In genomic region chr3:134251731-134252391, GRCh38 we compare ENCODE assay signal across 10 cellular contexts. TPM values are rescaled to one million over a fixed set of nuclear protein-coding genes. Genes with fewer than 3 reads are reported as not detected.
DNase-seq lines count a peak whose midpoint lies in the region; ATAC-seq, FAIRE-seq and TF ChIP-seq lines count a peak whose summit lies in the region.
"Had no signal": no experiment of that assay in that cellular context is flagged by ENCODE, and none has a peak within 500 bp of the region (broad histone marks: within the 10 kb centered on the region; RNA-seq: fewer than 3 reads in every experiment).

No MANE protein-coding gene starts in this region.

- no peaks in the 10 kb centered on the region for H3K9me3 Mint-ChIP-seq in activated T-cell treated with anti-CD3 and anti-CD28 coated beads, Interleukin-2, amount 50 U/mL, for 24 hours

- peak overlapping the region; percentile 9 for H3K27ac Mint-ChIP-seq in activated T-cell treated with anti-CD3 and anti-CD28 coated beads, Interleukin-2, amount 50 U/mL, for 24 hours

- H4K20me1 ChIP-seq in K562 (replicated peaks; ENCODE audit: control insufficient read depth, insufficient read depth, low read length): no peaks in the 10 kb centered on the region

- TF ChIP-seq POLR2A in K562 (conservative IDR thresholded peaks at IDR 0.05): no peak

- H3K4me3 ChIP-seq in K562 (no peak overlapping the region), lower lobe of right lung (peak overlapping the region; percentile 82), tibial artery (peak overlapping the region in 1 of 2 donors; percentile 89)

- TF ChIP-seq RAD21 in K562 (CRISPR knock-in tag; conservative IDR thresholded peaks at IDR 0.05 in 1 of 2, IDR thresholded peaks at IDR 0.05 in 1 of 2): no peak

- H3K27ac ChIP-seq in K562 (ENCODE audit: extremely low read depth, low read depth, low read length): no peak overlapping the region
- peak overlapping the region; percentile 86 for H3K27ac ChIP-seq in lower lobe of right lung
- H3K27ac ChIP-seq in tibial artery: peak overlapping the region; percentile 91 to 94

- H3K36me3 Mint-ChIP-seq in activated T-cell treated with anti-CD3 and anti-CD28 coated beads, Interleukin-2, amount 50 U/mL, for 24 hours (ENCODE audit: low read depth): peaks cover 18% of the 10 kb centered on the region

- H2AFZ ChIP-seq in K562 (ENCODE audit: low read depth, low read length): no peak overlapping the region

- H3K9me3 ChIP-seq in K562 (replicated peaks; ENCODE audit: control insufficient read depth, insufficient read depth, low read depth, low read length) (no peaks in the 10 kb centered on the region; the same call in 1 of the 2 replicates), lower lobe of right lung (no peaks in the 10 kb centered on the region), tibial artery (no peaks in the 10 kb centered on the region)

- H3K27me3 ChIP-seq in K562 (ENCODE audit: control insufficient read depth in 2 of 2, insufficient read depth in 2 of 2, low read length in 2 of 2): no peaks in the 10 kb centered on the region
- no peaks in the 10 kb centered on the region for H3K27me3 ChIP-seq in lower lobe of right lung (ENCODE audit: low read depth)
- no peaks in the 10 kb centered on the region for H3K27me3 ChIP-seq in tibial artery

- in situ Hi-C loops in K562 (cut with MboI): no loop called here

- WGBS in K562 (ENCODE audit: insufficient coverage, low coverage, missing lambda C conversion rate): 73% methylated on average over 8 of the region's 22 CpGs

- TF ChIP-seq EP300 in K562 (IDR thresholded peaks at IDR 0.05; ENCODE audit: low read length): no peak

- CTCF ChIA-PET in K562 (lab: Yijun Ruan, JAX; ENCODE audit: low intra/inter-chr PET ratio): no interaction called here

- H3K4me2 ChIP-seq in K562 (ENCODE audit: insufficient read depth, low read length): no peak overlapping the region

- no peak overlapping the region for H3K9ac ChIP-seq in K562 (ENCODE audit: insufficient read depth in 1 of 2, low read depth in 2 of 2, low read length in 2 of 2)

- TF ChIP-seq CTCF in K562 (IDR thresholded peaks at IDR 0.05 in 2 of 3, conservative IDR thresholded peaks at IDR 0.05 in 1 of 3; ENCODE audit: insufficient read depth in 2 of 3, low read depth in 1 of 3, low read length in 3 of 3) (no peak), lower lobe of right lung (IDR thresholded peaks at IDR 0.05) (no peak), tibial artery (IDR thresholded peaks at IDR 0.05) (no peak)

- H3K4me1 Mint-ChIP-seq in activated T-cell treated with anti-CD3 and anti-CD28 coated beads, Interleukin-2, amount 50 U/mL, for 24 hours (ENCODE audit: low read depth): peaks cover 73% of the 10 kb centered on the region

- DNase-seq in activated T-cell treated with anti-CD3 and anti-CD28 coated beads, Interleukin-2, amount 50 U/mL, for 24 hours: no peak
- no peak for DNase-seq in activated T-cell treated with anti-CD3 and anti-CD28 coated beads, Interleukin-2, amount 50 U/mL, for 1 hour
- DNase-seq in K562 (ENCODE audit: extremely low read depth in 1 of 4, low spot score in 3 of 4) (no peak), lower lobe of right lung (no peak), tibial artery (peak; percentile 21 to 71), NK-92 (lab: John Stamatoyannopoulos, UW; ENCODE audit: unreplicated experiment) (no peak), EL (no peak)
- DNase-seq: nucleus accumbens; stimulated activated CD8-positive, alpha-beta memory T cell treated with anti-CD3 and anti-CD28 coated beads, Interleukin-4, amount 100 ng/mL, for 48 hours had no signal

- peak overlapping the region; percentile 52 for H3K4me3 Mint-ChIP-seq in activated T-cell treated with anti-CD3 and anti-CD28 coated beads, Interleukin-2, amount 50 U/mL, for 24 hours

- no TSS peak for BruUV-seq in K562 (replicated peaks; lab: Mats Ljungman, UMichigan)

- FAIRE-seq in K562 (lab: Jason Lieb, UNC): no peak

- POLR2A ChIA-PET in K562 (lab: Yijun Ruan, JAX): interaction anchor here (0.6 kb wide), 1 partner anchor 10 kb away, joined by 3 read pairs; no protein-coding TSS in a partner anchor

- H3K9me1 ChIP-seq in K562 (ENCODE audit: control insufficient read depth, insufficient read depth, low read length): no peaks in the 10 kb centered on the region

- peaks cover 17% of the 10 kb centered on the region for H3K27me3 Mint-ChIP-seq in activated T-cell treated with anti-CD3 and anti-CD28 coated beads, Interleukin-2, amount 50 U/mL, for 24 hours

- H3K4me1 ChIP-seq in K562 (replicated peaks in 1 of 2; ENCODE audit: control insufficient read depth in 2 of 2, insufficient read depth in 2 of 2, low read length in 2 of 2) (peaks cover 0 to 13% of the 10 kb centered on the region in 2 experiments; a peak in 2 of 5 replicates), lower lobe of right lung (peaks cover 38% of the 10 kb centered on the region), tibial artery (peaks cover 0 to 46% (median 34%) of the 10 kb centered on the region in 4 donors)

- intact Hi-C loops in K562 (cut with micrococcal nuclease): no loop called here
- intact Hi-C loops in lower lobe of right lung (cut with DNase I): no loop called here
- intact Hi-C loops in tibial artery (cut with DNase I; ENCODE audit: low total_unique reads): no loop called here

- H3K36me3 ChIP-seq in K562 (ENCODE audit: control insufficient read depth, insufficient read depth, low read length) (no peaks in the 10 kb centered on the region), lower lobe of right lung (no peaks in the 10 kb centered on the region), tibial artery (no peaks in the 10 kb centered on the region)

- ATAC-seq in K562 (peak; percentile 12; the same call in 1 of the 3 replicates), lower lobe of right lung (no peak)
- ATAC-seq in activated CD4-positive, CD25-positive, alpha-beta regulatory T cell treated with anti-CD3 and anti-CD28 coated beads, Interleukin-2, amount 50 U/mL, for 24 hours: no peak

- H3K79me2 ChIP-seq in K562 (ENCODE audit: control insufficient read depth, insufficient read depth, low read length): peaks cover 35% of the 10 kb centered on the region

RNA-seq across cellular contexts. Expression of gene RYK, which starts 1.2 kb away (rescaled TPM):
- 31.7 and 76.0 TPM in 2 replicates for total RNA-seq in K562 (2011; cell fraction: chromatin; rRNA removed; ENCODE audit: low replicate concordance)
- total RNA-seq in K562 (2011; cell fraction: nucleolus; rRNA removed): 10.7 and 16.3 TPM in 2 replicates
- total RNA-seq in K562 (2011; cell fraction: nucleoplasm; rRNA removed): 39.4 and 55.0 TPM in 2 replicates
- total RNA-seq in K562 (2014; rRNA removed) (16.1 and 20.1 TPM in 2 replicates), K562 (2014; rRNA removed; fragmentation: Illumina TruSeq; extraction: Trizol) (22.3 and 24.5 TPM in 2 replicates), K562 (2015; rRNA removed; fragmentation: Illumina TruSeq; extraction: Trizol) (23.8 and 29.5 TPM in 2 replicates), K562 (2021) (13.2 and 13.8 TPM in 2 replicates), lower lobe of right lung (46.3 TPM)
- polyA plus RNA-seq in K562 (2011; rRNA removed) (22.1 and 23.8 TPM in 2 replicates), K562 (2014; fragmentation: Illumina TruSeq; extraction: Trizol) (19.7 and 25.1 TPM in 2 replicates), K562 (2014; fragmentation: Nextera tagmentation; extraction: Ambion mirVana) (1 to 10 TPM; 4.2 to 4.9 TPM), K562 (2014; rRNA removed) (15.3 and 16.6 TPM in 2 replicates)
- 7.5 and 12.4 TPM in 2 replicates for polyA plus RNA-seq in K562 (2011; cell fraction: cytosol; rRNA removed)
- polyA plus RNA-seq in K562 (2011; cell fraction: nucleus; rRNA removed): 37.1 and 37.4 TPM in 2 replicates
- polyA plus RNA-seq in K562 (2012): 9.5 and 12.1 TPM in 2 replicates
- 26.9 and 36.9 TPM in 2 replicates for polyA minus RNA-seq in K562 (2011; rRNA and poly(A)+ RNA removed)
- 6.3 and 7.3 TPM in 2 replicates for polyA minus RNA-seq in K562 (2011; cell fraction: cytosol; rRNA and poly(A)+ RNA removed)
- 24.6 and 36.5 TPM in 2 replicates for polyA minus RNA-seq in K562 (2011; cell fraction: nucleus; rRNA and poly(A)+ RNA removed)

Comparison
In these comparisons a context has a peak if more than half of its experiments do, and no peak if none do; other contexts are left out.
1. DNase-seq: peak in tibial artery (2 of 2); none in activated T-cell treated with anti-CD3 and anti-CD28 coated beads, Interleukin-2, amount 50 U/mL, for 24 hours (single experiment), activated T-cell treated with anti-CD3 and anti-CD28 coated beads, Interleukin-2, amount 50 U/mL, for 1 hour (single experiment), K562 (0 of 4), lower lobe of right lung (single experiment), NK-92 (single experiment) and EL (single experiment).